In genomic region chr6:31548423-31548873, GRCh38 we compare ENCODE assay signal across 9 cellular contexts. TPM values are rescaled to one million over a fixed set of nuclear protein-coding genes. Genes with fewer than 3 reads are reported as not detected.
DNase-seq lines count a peak whose midpoint lies in the region; ATAC-seq and TF ChIP-seq lines count a peak whose summit lies in the region.
"Had no signal": no experiment of that assay in that cellular context is flagged by ENCODE, and none has a peak within 500 bp of the region (broad histone marks: within the 10 kb centered on the region; RNA-seq: fewer than 3 reads in every experiment).

No MANE protein-coding gene starts in this region.

- no peak for ATAC-seq in psoas muscle
- no peak for ATAC-seq in HG02678 (IDR thresholded peaks at IDR 0.05; ENCODE audit: unreplicated experiment)
- ATAC-seq in GM21381 (IDR thresholded peaks at IDR 0.05; ENCODE audit: unreplicated experiment): no peak
- ATAC-seq in activated CD4-positive, CD25-positive, alpha-beta regulatory T cell treated with anti-CD3 and anti-CD28 coated beads, Interleukin-2, amount 50 U/mL, for 24 hours: no peak

- POLR2A ChIA-PET in RWPE1 (lab: Yijun Ruan, JAX; ENCODE audit: low non-redundant PET): no interaction called here

- 88 to 96% methylated on average over 3 of the region's 3 CpGs for WGBS in esophagus, 2 donors
- WGBS in psoas muscle, 3 donors: 87 to 90% (median 88%) methylated on average over 3 of the region's 3 CpGs

- no peaks in the 10 kb centered on the region for H3K27me3 ChIP-seq in esophagus (ENCODE audit: control insufficient read depth in 1 of 2, insufficient read depth in 2 of 2, low read length in 2 of 2)
- H3K27me3 ChIP-seq in psoas muscle (ENCODE audit: insufficient read depth in 3 of 3, low read length in 2 of 3): no peaks in the 10 kb centered on the region

- H3K27ac ChIP-seq in RWPE1 (peak overlapping the region; percentile 76), esophagus (ENCODE audit: low read depth in 2 of 2, low read length in 1 of 2) (peak overlapping the region; percentile 40 to 81), psoas muscle (peak overlapping the region; percentile 86)

- H3K36me3 ChIP-seq in esophagus (ENCODE audit: control insufficient read depth in 2 of 2, insufficient read depth in 2 of 2, low read length in 1 of 2): peaks cover 0 to 3% of the 10 kb centered on the region in 2 donors
- peaks cover 2 to 42% of the 10 kb centered on the region in 2 donors for H3K36me3 ChIP-seq in psoas muscle (ENCODE audit: insufficient read depth in 1 of 2, low read depth in 1 of 2)

- TF ChIP-seq CTCF in GM12864 (IDR thresholded peaks at IDR 0.05; ENCODE audit: low read depth, low read length, missing control alignments): no peak
- TF ChIP-seq CTCF in RWPE1 (conservative IDR thresholded peaks at IDR 0.05; ENCODE audit: low read depth): no peak
- TF ChIP-seq CTCF in psoas muscle (IDR thresholded peaks at IDR 0.05): no peak

- H3K4me3 ChIP-seq in GM12864 (ENCODE audit: low read depth, low read length) (peak overlapping the region; percentile 56), esophagus (ENCODE audit: low read depth in 1 of 2, low read length in 2 of 2) (peak overlapping the region in 1 of 2 donors; percentile 64), psoas muscle (peak overlapping the region; percentile 71)

- CTCF ChIA-PET in RWPE1 (lab: Yijun Ruan, JAX): interaction anchor here (6.3 kb wide), 1 partner anchor 50 kb away, joined by 96 read pairs; no protein-coding TSS in a partner anchor

- intact Hi-C loops in psoas muscle (cut with DNase I): loop anchor here (5.0 to 10.0 kb wide), 7 partner anchors 34 to 416 kb away; partner anchors contain the start of genes LTB (in 2 of the 2), AIF1 (in 1 of the 2), C6orf47 (in 1 of the 2) and EHMT2 (in 1 of the 2)

- H3K4me1 ChIP-seq in esophagus (ENCODE audit: control insufficient read depth in 2 of 2, insufficient read depth in 2 of 2, low read length in 1 of 2): peaks cover 3 to 6% of the 10 kb centered on the region in 2 donors
- H3K4me1 ChIP-seq in psoas muscle: peaks cover 11% of the 10 kb centered on the region

- DNase-seq in GM12864 (ENCODE audit: low read depth): no peak
- DNase-seq in RWPE1 (ENCODE audit: low spot score): no peak
- no peak for DNase-seq in psoas muscle
- no peak for DNase-seq in middle frontal gyrus (ENCODE audit: extremely low spot score, low spot score)

- H3K9me3 ChIP-seq in esophagus (ENCODE audit: control insufficient read depth in 2 of 2, insufficient read depth in 1 of 2, low read depth in 1 of 2, low read length in 1 of 2) (no peaks in the 10 kb centered on the region), psoas muscle (no peaks in the 10 kb centered on the region)

RNA-seq across cellular contexts. Expression of gene NFKBIL1, which starts 1.0 kb away (rescaled TPM):
- 10 to 100 TPM; 16.1 to 20.2 TPM for polyA plus RNA-seq in esophagus
- total RNA-seq in psoas muscle: 10 to 100 TPM; 13.7 to 19.1 (median 15.4) TPM
- polyA plus RNA-seq in psoas muscle: 10 to 100 TPM; 20.8 to 29.3 (median 21.6) TPM

RNA-seq across cellular contexts. Expression of gene ATP6V1G2, which starts 2.0 kb away (rescaled TPM):
- under 1 TPM; 0.32 to 0.49 TPM for polyA plus RNA-seq in esophagus
- 1 to 10 TPM in 2 of 4 donors, under 1 TPM in 2; 0.66 to 2.8 (median 0.94) TPM for total RNA-seq in psoas muscle
- polyA plus RNA-seq in psoas muscle: 1 to 10 TPM in 2 of 3 donors, under 1 TPM in 1; 0.95 to 4.7 (median 1.7) TPM

RNA-seq across cellular contexts. Expression of gene DDX39B, which starts 6.6 kb away (rescaled TPM):
- polyA plus RNA-seq in esophagus (100 to 1,000 TPM; 181 to 321 TPM), psoas muscle (100 to 1,000 TPM; 128 to 174 (median 134) TPM)
- 100 to 1,000 TPM; 141 to 186 (median 165) TPM for total RNA-seq in psoas muscle

RNA-seq across cellular contexts. Expression of gene MCCD1, which starts 19.7 kb away (rescaled TPM):
- not detected for polyA plus RNA-seq in esophagus
- total RNA-seq in psoas muscle: not detected
- polyA plus RNA-seq in psoas muscle: not detected
- total RNA-seq: bronchial epithelial cell had no signal

RNA-seq across cellular contexts. Expression of gene LTA, which starts 23.6 kb away (rescaled TPM):
- under 1 TPM; 0.10 to 0.14 TPM for polyA plus RNA-seq in esophagus
- not detected for total RNA-seq in psoas muscle
- polyA plus RNA-seq in psoas muscle: under 1 TPM in 2 of 3 donors, not detected in 1; 0.05 to 0.10 TPM
- total RNA-seq: bronchial epithelial cell had no signal
